13 cellular contexts compared by ENCODE assay signal in genomic region chr11:82858556-82859091, GRCh38. TPM values are rescaled to one million over a fixed set of nuclear protein-coding genes. Genes with fewer than 3 reads are reported as not detected.
DNase-seq lines count a peak whose midpoint lies in the region; ATAC-seq, FAIRE-seq and TF ChIP-seq lines count a peak whose summit lies in the region.
"Had no signal": no experiment of that assay in that cellular context is flagged by ENCODE, and none has a peak within 500 bp of the region (broad histone marks: within the 10 kb centered on the region; RNA-seq: fewer than 3 reads in every experiment).

No MANE protein-coding gene starts in this region.

- H3K79me2 ChIP-seq in astrocyte (ENCODE audit: insufficient read depth, low read length) (no peaks in the 10 kb centered on the region), MM.1S (ENCODE audit: low read length) (no peaks in the 10 kb centered on the region)

- H3K4me1 Mint-ChIP-seq in astrocyte (ENCODE audit: low read depth, unreplicated experiment) (peaks cover 30% of the 10 kb centered on the region), endothelial cell (ENCODE audit: unreplicated experiment) (peaks cover 17% of the 10 kb centered on the region)

- H3F3A ChIP-seq in MM.1S (ENCODE audit: insufficient read depth, low read length), result peaks cover 12% of the 10 kb centered on the region

- no peak for TF ChIP-seq CTCF in astrocyte (IDR thresholded peaks at IDR 0.05; ENCODE audit: insufficient read depth, low read depth, low read length)
- TF ChIP-seq CTCF in MM.1S (IDR thresholded peaks at IDR 0.05; ENCODE audit: low read length), result no peak
- TF ChIP-seq CTCF in endothelial cell (IDR thresholded peaks at IDR 0.05; ENCODE audit: unreplicated experiment), result no peak

- H3K4me1 ChIP-seq in astrocyte (ENCODE audit: insufficient read depth, low read length), result peaks cover 18% of the 10 kb centered on the region
- H3K4me1 ChIP-seq in MM.1S (ENCODE audit: low read length), result peaks cover 15% of the 10 kb centered on the region

- no peaks in the 10 kb centered on the region for H3K36me3 ChIP-seq in astrocyte (ENCODE audit: insufficient read depth, low read length)
- H3K36me3 ChIP-seq in MM.1S (replicated peaks; ENCODE audit: insufficient read depth, low read length), result no peaks in the 10 kb centered on the region
- H3K36me3 ChIP-seq: left lung had no signal

- H3K27me3 Mint-ChIP-seq in astrocyte (ENCODE audit: low read depth, unreplicated experiment) (no peaks in the 10 kb centered on the region), endothelial cell (ENCODE audit: unreplicated experiment) (no peaks in the 10 kb centered on the region)
- H3K27me3 Mint-ChIP-seq: type B pancreatic cell had no signal

- intact Hi-C loops in left colon (cut with DNase I, micrococcal nuclease), result no loop called here

- ATAC-seq in left colon (no peak), HG02884 (IDR thresholded peaks at IDR 0.05; ENCODE audit: unreplicated experiment) (no peak)
- ATAC-seq: left lung had no signal

- H4K20me1 ChIP-seq in astrocyte (ENCODE audit: insufficient read depth, low read length) (no peaks in the 10 kb centered on the region), MM.1S (ENCODE audit: insufficient read depth, low read length) (no peaks in the 10 kb centered on the region)

- H3K9me3 ChIP-seq in astrocyte (ENCODE audit: insufficient read depth, low read depth, low read length), result no peaks in the 10 kb centered on the region
- H3K9me3 ChIP-seq in MM.1S (replicated peaks; ENCODE audit: insufficient read depth, low read length), result no peaks in the 10 kb centered on the region
- H3K9me3 ChIP-seq: left lung had no signal

- H3K4me3 ChIP-seq in astrocyte (ENCODE audit: insufficient read depth, low read depth, low read length) (no peak overlapping the region), MM.1S (ENCODE audit: low read length) (no peak overlapping the region)
- H3K4me3 ChIP-seq: left lung had no signal

- H3K9me3 Mint-ChIP-seq in astrocyte (ENCODE audit: unreplicated experiment) (no peaks in the 10 kb centered on the region), endothelial cell (ENCODE audit: unreplicated experiment) (no peaks in the 10 kb centered on the region)
- H3K9me3 Mint-ChIP-seq: type B pancreatic cell had no signal

- H3K36me3 Mint-ChIP-seq in astrocyte (ENCODE audit: low read depth, unreplicated experiment), result no peaks in the 10 kb centered on the region
- H3K36me3 Mint-ChIP-seq in endothelial cell (ENCODE audit: low read depth, unreplicated experiment), result peaks cover 19% of the 10 kb centered on the region

- no peaks in the 10 kb centered on the region for H3K27me3 ChIP-seq in astrocyte (ENCODE audit: insufficient read depth, low read length)
- H3K27me3 ChIP-seq in MM.1S (replicated peaks; ENCODE audit: insufficient read depth, low read length), result no peaks in the 10 kb centered on the region
- H3K27me3 ChIP-seq: left lung had no signal

- H2AFZ ChIP-seq in astrocyte (ENCODE audit: low read depth, low read length) (peak overlapping the region; percentile 40), MM.1S (ENCODE audit: low read length) (no peak overlapping the region)

- peak overlapping the region; percentile 80 for H3K4me2 ChIP-seq in astrocyte (ENCODE audit: low read length)
- H3K4me2 ChIP-seq in MM.1S (ENCODE audit: low read depth, low read length), result no peak overlapping the region

- peak overlapping the region; percentile 72 for H3K27ac ChIP-seq in astrocyte (ENCODE audit: low read depth, low read length)
- no peak overlapping the region for H3K27ac ChIP-seq in MM.1S (ENCODE audit: low read length)
- H3K27ac ChIP-seq: left lung had no signal

- peak; percentile 82 for DNase-seq in HS-27A (ENCODE audit: low read depth)
- DNase-seq in astrocyte (ENCODE audit: low read depth), result peak; percentile 70
- peak; percentile 51 for DNase-seq in kidney glomerular epithelial cell (lab: John Stamatoyannopoulos, UW)
- no peak for DNase-seq in MM.1S
- no peak for DNase-seq in left colon
- DNase-seq in endothelial cell (ENCODE audit: low spot score), result no peak
- DNase-seq: activated CD8-positive, alpha-beta memory T cell treated with anti-CD3 and anti-CD28 coated beads for 24 hours; cerebellar nuclear complex; left lung had no signal

- H3K9ac ChIP-seq in astrocyte (ENCODE audit: low read length) (peak overlapping the region; percentile 68), MM.1S (ENCODE audit: low read length) (no peak overlapping the region)

- H3K27ac Mint-ChIP-seq in astrocyte (ENCODE audit: unreplicated experiment), result peak overlapping the region; percentile 88
- H3K27ac Mint-ChIP-seq in endothelial cell (ENCODE audit: unreplicated experiment), result no peak overlapping the region
- H3K27ac Mint-ChIP-seq: type B pancreatic cell had no signal

- no peaks in the 10 kb centered on the region for H3K9me2 ChIP-seq in MM.1S (replicated peaks; ENCODE audit: insufficient read depth, low read length)

- H3K4me3 Mint-ChIP-seq in astrocyte (ENCODE audit: unreplicated experiment) (no peak overlapping the region), endothelial cell (ENCODE audit: unreplicated experiment) (no peak overlapping the region)
- H3K4me3 Mint-ChIP-seq: type B pancreatic cell had no signal

- FAIRE-seq in A204.1 (lab: Jason Lieb, UNC) (peak; percentile 56), astrocyte (lab: Jason Lieb, UNC) (peak; percentile 79)
- FAIRE-seq: GM18507 had no signal

RNA-seq across cellular contexts. Expression of gene PRCP, which starts 41.6 kb away (rescaled TPM):
- total RNA-seq in astrocyte (62.0 and 70.8 TPM in 2 replicates), left colon (10 to 100 TPM; 27.4 to 47.9 TPM), endothelial cell (ENCODE audit: unreplicated experiment) (445 TPM)

RNA-seq across cellular contexts. Expression of gene DDIAS, which starts 42.9 kb away (rescaled TPM):
- total RNA-seq in astrocyte (2.6 and 4.0 TPM in 2 replicates), left colon (1 to 10 TPM in 1 of 2 donors, under 1 TPM in 1; 0.84 to 2.5 TPM), endothelial cell (ENCODE audit: unreplicated experiment) (11.2 TPM)

Comparison
In these comparisons a context has a peak if more than half of its experiments do, and no peak if none do; other contexts are left out.
1. DNase-seq: peak in HS-27A (single experiment), astrocyte (single experiment) and kidney glomerular epithelial cell (single experiment); none in MM.1S (single experiment), left colon (0 of 2) and endothelial cell (single experiment).